In the genomic region with DNA sequence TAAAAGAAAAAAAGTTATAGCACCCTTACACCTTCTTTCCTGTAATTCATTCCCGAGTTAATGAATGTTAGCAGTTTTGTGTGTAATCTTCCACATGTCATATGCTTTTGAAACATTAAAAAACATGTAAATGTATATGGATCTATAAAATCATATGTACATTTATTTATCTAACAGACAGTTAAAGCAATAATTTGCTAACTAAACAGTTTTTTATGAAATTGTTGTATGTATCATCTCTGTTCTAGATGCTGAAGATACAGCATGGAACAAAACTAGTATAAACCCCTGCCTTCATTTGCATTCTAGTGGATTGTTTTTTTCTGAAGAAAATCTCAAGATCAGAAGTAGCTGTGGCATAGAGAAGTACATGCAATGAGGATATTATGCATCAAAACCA, we compare ENCODE assay signal across 7 cellular contexts.
"Had no signal": no experiment of that assay in that cellular context is flagged by ENCODE, and none has a peak within 500 bp of the region (broad histone marks: within the 10 kb centered on the region; RNA-seq: fewer than 3 reads in every experiment).

No MANE protein-coding gene starts in this region.

- H3K4me3 Mint-ChIP-seq: IgD-negative memory B cell had no signal

- H3K9ac ChIP-seq: KMS-11 had no signal

- H3K4me1 Mint-ChIP-seq: IgD-negative memory B cell had no signal

- H3K27ac Mint-ChIP-seq: IgD-negative memory B cell had no signal

- H3K4me2 ChIP-seq: KMS-11 had no signal

- H3K27ac ChIP-seq: HL-60, KMS-11 had no signal

- FAIRE-seq: HTR-8/SVneo had no signal

- DNase-seq: Karpas-422, KBM-7, KG1 had no signal
